In the genomic region with DNA sequence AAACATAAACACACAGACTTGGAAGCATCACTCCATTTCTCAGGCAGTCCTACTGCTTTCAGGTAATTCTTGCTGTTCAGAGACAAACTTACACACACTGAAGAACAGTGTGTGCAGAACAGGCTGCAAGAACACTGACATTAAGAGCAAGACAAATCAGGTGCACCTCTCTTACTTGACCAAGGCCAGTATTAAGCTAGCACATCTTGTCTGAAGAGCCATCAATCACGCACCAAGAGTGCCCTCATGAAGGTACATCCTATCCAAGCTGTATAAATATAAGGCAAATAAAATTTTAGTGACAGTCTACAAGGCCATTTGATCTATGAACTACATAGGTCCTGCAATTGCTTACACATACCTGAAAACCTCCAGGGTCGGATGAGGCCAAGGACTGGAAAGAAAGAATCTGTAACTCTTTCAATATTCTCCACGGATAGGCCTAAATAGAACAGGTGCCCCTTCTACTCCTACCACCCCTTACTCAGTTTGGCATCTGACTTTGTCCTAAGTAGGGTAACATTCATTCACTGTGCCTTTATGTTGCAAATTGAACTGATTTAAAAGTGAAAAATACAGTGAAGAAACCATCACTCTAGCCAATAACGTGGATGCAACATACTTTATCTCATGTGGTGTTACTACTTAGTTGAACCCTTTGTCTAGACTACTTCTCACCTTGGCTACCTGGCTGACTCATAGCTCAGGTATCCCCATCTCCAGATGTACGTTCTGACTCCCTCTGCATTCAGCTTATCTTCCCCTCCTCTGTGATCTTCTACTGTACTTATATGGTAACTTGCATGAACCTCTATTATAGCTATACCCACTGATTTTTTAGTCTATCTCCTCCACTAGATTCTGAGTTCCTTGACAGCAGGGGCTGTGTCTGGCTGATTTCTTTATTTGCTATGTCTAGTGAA, we compare ENCODE assay signal across 22 cellular contexts.
DNase-seq lines count a peak whose midpoint lies in the region; FAIRE-seq and TF ChIP-seq lines count a peak whose summit lies in the region.
"Had no signal": no experiment of that assay in that cellular context is flagged by ENCODE, and none has a peak within 500 bp of the region (broad histone marks: within the 10 kb centered on the region; RNA-seq: fewer than 3 reads in every experiment).

No MANE protein-coding gene starts in this region.

- no TSS peak for BruUV-seq in Calu3 (replicated peaks; lab: Mats Ljungman, UMichigan)

- H3K4me3 ChIP-seq in HUES6 (ENCODE audit: low read depth, low read length) (peak overlapping the region; percentile 88), bronchial epithelial cell (ENCODE audit: low read depth, low read length) (no peak overlapping the region), iPS-18a (ENCODE audit: low read length) (peak overlapping the region; percentile 81)
- H3K4me3 ChIP-seq: esophagus muscularis mucosa, tibial artery had no signal

- CTCF ChIA-PET in Calu3 (lab: Charles Lee): interaction anchor here (0.7 kb wide), 1 partner anchor 531 kb away, joined by 5 read pairs; no protein-coding TSS in a partner anchor

- no peak overlapping the region for H3K4me3 Mint-ChIP-seq in Calu3 (ENCODE audit: low read depth, unreplicated experiment)
- H3K4me3 Mint-ChIP-seq: activated CD4-positive, alpha-beta memory T cell treated with anti-CD3 and anti-CD28 coated beads, Interleukin-2, amount 10 ng/mL, durations not matched to agents 7 days and 5 days; central memory CD8-positive, alpha-beta T cell; naive B cell; stimulated activated naive CD8-positive, alpha-beta T cell treated with anti-CD3 and anti-CD28 coated beads, Interleukin-15, Interleukin-2, amounts not matched to agents 100 ng/mL and 50 ng/mL, for 24 hours had no signal

- H3K9me3 ChIP-seq in HUES6 (ENCODE audit: control insufficient read depth, insufficient read depth, low read depth, low read length) (peaks cover 3% of the 10 kb centered on the region; the same call in 1 of the 2 replicates), iPS-18a (ENCODE audit: control insufficient read depth, low read depth, low read length) (no peaks in the 10 kb centered on the region)
- H3K9me3 ChIP-seq: esophagus muscularis mucosa, tibial artery had no signal

- H3K27ac ChIP-seq in HUES6 (ENCODE audit: low read depth, low read length): peak overlapping the region; percentile 95
- peak overlapping the region; percentile 42 for H3K27ac ChIP-seq in iPS-18a (ENCODE audit: low read length)
- H3K27ac ChIP-seq: C4-2B, esophagus muscularis mucosa, tibial artery had no signal

- FAIRE-seq in bronchial epithelial cell (lab: Jason Lieb, UNC): peak; percentile 32
- FAIRE-seq: kidney had no signal

- peaks cover 12% of the 10 kb centered on the region for H3K4me1 ChIP-seq in HUES6 (ENCODE audit: control insufficient read depth, insufficient read depth, low read length)
- peaks cover 43% of the 10 kb centered on the region for H3K4me1 ChIP-seq in iPS-18a (ENCODE audit: control insufficient read depth, low read depth, low read length)
- H3K4me1 ChIP-seq: esophagus muscularis mucosa, tibial artery had no signal

- H3K36me3 Mint-ChIP-seq in Calu3 (ENCODE audit: insufficient read depth, unreplicated experiment): no peaks in the 10 kb centered on the region

- H3K27me3 ChIP-seq in HUES6 (ENCODE audit: control insufficient read depth, insufficient read depth, low read length): no peaks in the 10 kb centered on the region
- H3K27me3 ChIP-seq in bronchial epithelial cell (ENCODE audit: control insufficient read depth, insufficient read depth, low read length): no peaks in the 10 kb centered on the region
- H3K27me3 ChIP-seq in iPS-18a (ENCODE audit: control insufficient read depth, insufficient read depth, low read length): no peaks in the 10 kb centered on the region
- H3K27me3 ChIP-seq: esophagus muscularis mucosa, tibial artery had no signal

- TF ChIP-seq CTCF in Calu3 (IDR thresholded peaks at IDR 0.05; ENCODE audit: unreplicated experiment) (no peak), bronchial epithelial cell (IDR thresholded peaks at IDR 0.05; ENCODE audit: insufficient read depth, low read length, severe bottlenecking) (no peak)

- peaks cover 17% of the 10 kb centered on the region for H3K4me1 Mint-ChIP-seq in Calu3 (ENCODE audit: low read depth, unreplicated experiment)
- H3K4me1 Mint-ChIP-seq: activated CD4-positive, alpha-beta memory T cell treated with anti-CD3 and anti-CD28 coated beads, Interleukin-2, amount 10 ng/mL, durations not matched to agents 7 days and 5 days; central memory CD8-positive, alpha-beta T cell; naive B cell had no signal

- no peaks in the 10 kb centered on the region for H3K27me3 Mint-ChIP-seq in Calu3 (ENCODE audit: unreplicated experiment)
- H3K27me3 Mint-ChIP-seq: activated CD4-positive, alpha-beta memory T cell treated with anti-CD3 and anti-CD28 coated beads, Interleukin-2, amount 10 ng/mL, durations not matched to agents 7 days and 5 days; central memory CD8-positive, alpha-beta T cell; naive B cell; stimulated activated naive CD8-positive, alpha-beta T cell treated with anti-CD3 and anti-CD28 coated beads, Interleukin-15, Interleukin-2, amounts not matched to agents 100 ng/mL and 50 ng/mL, for 24 hours had no signal

- H3K9me3 Mint-ChIP-seq in Calu3 (ENCODE audit: low read depth, unreplicated experiment): peaks cover 2% of the 10 kb centered on the region
- H3K9me3 Mint-ChIP-seq: activated CD4-positive, alpha-beta memory T cell treated with anti-CD3 and anti-CD28 coated beads, Interleukin-2, amount 10 ng/mL, durations not matched to agents 7 days and 5 days; central memory CD8-positive, alpha-beta T cell; naive B cell; stimulated activated naive CD8-positive, alpha-beta T cell treated with anti-CD3 and anti-CD28 coated beads, Interleukin-15, Interleukin-2, amounts not matched to agents 100 ng/mL and 50 ng/mL, for 24 hours had no signal

- H3K27ac Mint-ChIP-seq in Calu3 (ENCODE audit: unreplicated experiment): no peak overlapping the region
- H3K27ac Mint-ChIP-seq: activated CD4-positive, alpha-beta memory T cell treated with anti-CD3 and anti-CD28 coated beads, Interleukin-2, amount 10 ng/mL, durations not matched to agents 7 days and 5 days; naive B cell; stimulated activated naive CD8-positive, alpha-beta T cell treated with anti-CD3 and anti-CD28 coated beads, Interleukin-15, Interleukin-2, amounts not matched to agents 100 ng/mL and 50 ng/mL, for 24 hours had no signal

- peak overlapping the region; percentile 98 for H3K9ac ChIP-seq in HUES6 (ENCODE audit: low read length)
- peak overlapping the region; percentile 66 for H3K9ac ChIP-seq in iPS-18a (ENCODE audit: low read length)

- H3K36me3 ChIP-seq in HUES6 (ENCODE audit: control insufficient read depth, insufficient read depth, low read length) (peaks cover 24% of the 10 kb centered on the region; the same call in 1 of the 2 replicates), bronchial epithelial cell (ENCODE audit: control insufficient read depth, insufficient read depth, low read length) (no peaks in the 10 kb centered on the region), iPS-18a (ENCODE audit: control insufficient read depth, low read depth, low read length) (no peaks in the 10 kb centered on the region)
- H3K36me3 ChIP-seq: esophagus muscularis mucosa, tibial artery had no signal

- DNase-seq in Calu3 (peak; percentile 7), bronchial epithelial cell (ENCODE audit: low read depth) (peak; percentile 88), epidermal melanocyte (ENCODE audit: insufficient read length, low spot score) (no peak), globus pallidus (ENCODE audit: low spot score) (no peak), head of caudate nucleus (no peak)
- DNase-seq in activated naive CD4-positive, alpha-beta T cell treated with anti-CD3 and anti-CD28 coated beads, Interleukin-2, amount 50 U/mL, for 16 hours: no peak
- DNase-seq: activated CD4-positive, alpha-beta memory T cell treated with anti-CD3 and anti-CD28 coated beads, Interleukin-2, amount 10 ng/mL, durations not matched to agents 7 days and 5 days; activated CD4-positive, CD25-positive, alpha-beta regulatory T cell; activated naive CD4-positive, alpha-beta T cell treated with Interleukin-2 at 50 U/mL for 16 hours; activated T-cell treated with anti-CD3 and anti-CD28 coated beads, Interleukin-2, amount 50 U/mL, for 1 hour; kidney; naive B cell; NCI-H2171; occipital lobe; stimulated activated CD4-positive, alpha-beta T cell treated with anti-CD3 and anti-CD28 coated beads, Interleukin-4, amount 100 ng/mL, for 1 hour; tibial artery had no signal

- intact Hi-C loops in Calu3 (cut with micrococcal nuclease; ENCODE audit: unreplicated experiment) (no loop called here), head of caudate nucleus (cut with DNase I) (no loop called here)

Comparison
In these comparisons a context has a peak if more than half of its experiments do, and no peak if none do; other contexts are left out.
1. DNase-seq: peak in Calu3 (single experiment) and bronchial epithelial cell (single experiment); none in epidermal melanocyte (single experiment), activated naive CD4-positive, alpha-beta T cell treated with anti-CD3 and anti-CD28 coated beads, Interleukin-2, amount 50 U/mL, for 16 hours (single experiment), globus pallidus (single experiment) and head of caudate nucleus (0 of 42).